Comparison of ENCODE assay signal across 13 cellular contexts in genomic region chr10:69382382-69383117, GRCh38. TPM values are rescaled to one million over a fixed set of nuclear protein-coding genes. Genes with fewer than 3 reads are reported as not detected.
DNase-seq lines count a peak whose midpoint lies in the region; ATAC-seq and TF ChIP-seq lines count a peak whose summit lies in the region.
"Had no signal": no experiment of that assay in that cellular context is flagged by ENCODE, and none has a peak within 500 bp of the region (broad histone marks: within the 10 kb centered on the region; RNA-seq: fewer than 3 reads in every experiment).

No MANE protein-coding gene starts in this region.

- CTCF ChIA-PET in MCF 10A (lab: Yijun Ruan, JAX), result interaction anchor here (1.0 to 2.3 kb wide), 4 partner anchors 9 to 144 kb away, joined by 3 to 10 read pairs (median 4); no protein-coding TSS in a partner anchor

- POLR2A ChIA-PET in MCF 10A (lab: Yijun Ruan, JAX), result interaction anchor here (1.4 kb wide), 1 partner anchor 46 kb away, joined by 5 read pairs; no protein-coding TSS in a partner anchor

- in situ Hi-C loops in astrocyte of the cerebellum (cut with HindIII; ENCODE audit: low sequenced_read_pairs), result no loop called here

- H3K27me3 Mint-ChIP-seq in MCF 10A (ENCODE audit: insufficient read depth, unreplicated experiment), result no peaks in the 10 kb centered on the region

- no peak overlapping the region for H3K27ac ChIP-seq in breast epithelium
- H3K27ac ChIP-seq in aorta (ENCODE audit: low read depth in 1 of 2, low read length in 2 of 2), result no peak overlapping the region
- H3K27ac ChIP-seq: tibial nerve had no signal

- no peaks in the 10 kb centered on the region for H3K9me3 Mint-ChIP-seq in MCF 10A (ENCODE audit: unreplicated experiment)
- H3K9me3 Mint-ChIP-seq: activated naive CD4-positive, alpha-beta T cell treated with anti-CD3 and anti-CD28 coated beads, Interleukin-2, amount 50 U/mL, for 72 hours had no signal

- ATAC-seq in aorta (ENCODE audit: low FRiP score), result peak; percentile 43
- ATAC-seq in HG03520 (IDR thresholded peaks at IDR 0.05; ENCODE audit: unreplicated experiment), result no peak

- H3K9me3 ChIP-seq in breast epithelium, result no peaks in the 10 kb centered on the region
- no peaks in the 10 kb centered on the region for H3K9me3 ChIP-seq in aorta (ENCODE audit: control insufficient read depth, low read length)
- H3K9me3 ChIP-seq: tibial nerve had no signal

- no TSS peak for BruUV-seq in MCF 10A (replicated peaks; lab: Mats Ljungman, UMichigan)

- DNase-seq in MCF 10A (ENCODE audit: unreplicated experiment) (no peak), breast epithelium (ENCODE audit: low spot score in 2 of 2) (no peak), astrocyte of the cerebellum (ENCODE audit: low read depth) (peak; percentile 59), kidney epithelial cell (ENCODE audit: low read depth) (peak; percentile 92), aorta (no peak), NCI-H2196 treated with DMSO at 0.1 percent for 48 hours (lab: John Stamatoyannopoulos, UW; ENCODE audit: unreplicated experiment) (no peak), AML-193 (lab: John Stamatoyannopoulos, UW) (no peak)
- DNase-seq: activated CD4-positive, CD25-positive, alpha-beta regulatory T cell; head of caudate nucleus; MV-4-11 had no signal

- WGBS in aorta, 2 donors, result 78 to 80% methylated on average over 26 of the region's 26 CpGs

- intact Hi-C loops in MCF 10A (cut with micrococcal nuclease) (no loop called here), breast epithelium (cut with DNase I; ENCODE audit: low total_unique reads) (no loop called here), aorta (cut with DNase I) (no loop called here)

- H3K4me3 ChIP-seq in breast epithelium (no peak overlapping the region), astrocyte of the cerebellum (ENCODE audit: low read depth, low read length) (no peak overlapping the region), kidney epithelial cell (ENCODE audit: low read depth, low read length) (no peak overlapping the region), aorta (ENCODE audit: low read length in 2 of 2) (no peak overlapping the region)
- H3K4me3 ChIP-seq: tibial nerve had no signal

- H3K36me3 ChIP-seq in breast epithelium, result no peaks in the 10 kb centered on the region
- peaks cover 3% of the 10 kb centered on the region for H3K36me3 ChIP-seq in kidney epithelial cell (ENCODE audit: control insufficient read depth, insufficient read depth, low read length)
- peaks cover 11 to 19% of the 10 kb centered on the region in 2 donors for H3K36me3 ChIP-seq in aorta (ENCODE audit: control insufficient read depth in 1 of 2, insufficient read depth in 2 of 2, low read length in 1 of 2)

- peaks cover 95% of the 10 kb centered on the region for H3K36me3 Mint-ChIP-seq in MCF 10A (ENCODE audit: insufficient read depth, unreplicated experiment)

- H3K4me1 Mint-ChIP-seq in MCF 10A (ENCODE audit: insufficient read depth, unreplicated experiment), result peaks cover 8% of the 10 kb centered on the region

- TF ChIP-seq CTCF in MCF 10A (IDR thresholded peaks at IDR 0.05; ENCODE audit: unreplicated experiment), result no peak
- TF ChIP-seq CTCF in breast epithelium (IDR thresholded peaks at IDR 0.05), result no peak
- TF ChIP-seq CTCF in astrocyte of the cerebellum (IDR thresholded peaks at IDR 0.05; ENCODE audit: low read depth, low read length, missing control alignments), result no peak
- TF ChIP-seq CTCF in kidney epithelial cell (IDR thresholded peaks at IDR 0.05; ENCODE audit: insufficient read depth, low read length, poor library complexity, severe bottlenecking), result no peak

- H3K27ac Mint-ChIP-seq in MCF 10A (ENCODE audit: low read depth, unreplicated experiment), result peak overlapping the region; percentile 49

- H3K27me3 ChIP-seq in breast epithelium, result no peaks in the 10 kb centered on the region
- H3K27me3 ChIP-seq in kidney epithelial cell (ENCODE audit: control insufficient read depth, insufficient read depth, low read length), result no peaks in the 10 kb centered on the region
- no peaks in the 10 kb centered on the region for H3K27me3 ChIP-seq in aorta (ENCODE audit: control insufficient read depth in 1 of 2, insufficient read depth in 2 of 2, low read length in 1 of 2)
- H3K27me3 ChIP-seq: tibial nerve had no signal

- H3K4me3 Mint-ChIP-seq in MCF 10A (ENCODE audit: unreplicated experiment), result no peak overlapping the region

- TF ChIP-seq POLR2A in breast epithelium (IDR thresholded peaks at IDR 0.05), result no peak

- H3K4me1 ChIP-seq in breast epithelium, result no peaks in the 10 kb centered on the region
- no peaks in the 10 kb centered on the region for H3K4me1 ChIP-seq in aorta (ENCODE audit: control insufficient read depth in 1 of 2, insufficient read depth in 2 of 2, low read length in 2 of 2)

RNA-seq across cellular contexts. Expression of gene TACR2, which starts 34.2 kb away (rescaled TPM):
- total RNA-seq in MCF 10A (2022) (not detected in 2 replicates), breast epithelium (1 to 10 TPM in 1 of 3 donors, under 1 TPM in 2; 0.66 to 3.2 (median 0.73) TPM), kidney epithelial cell (0.27 TPM in 1 of 2 replicates, not detected in the other), aorta (under 1 TPM in 1 of 2 donors, not detected in 1; 0.49 TPM)
- polyA plus RNA-seq in aorta, result 1 to 10 TPM in 1 of 2 donors, under 1 TPM in 1; 0.31 to 2.5 TPM

Comparison
In these comparisons a context has a peak if more than half of its experiments do, and no peak if none do; other contexts are left out.
1. DNase-seq: peak in astrocyte of the cerebellum (single experiment) and kidney epithelial cell (single experiment); none in MCF 10A (single experiment), breast epithelium (0 of 2), aorta (0 of 2), NCI-H2196 treated with DMSO at 0.1 percent for 48 hours (single experiment) and AML-193 (0 of 2).